In the genomic region with DNA sequence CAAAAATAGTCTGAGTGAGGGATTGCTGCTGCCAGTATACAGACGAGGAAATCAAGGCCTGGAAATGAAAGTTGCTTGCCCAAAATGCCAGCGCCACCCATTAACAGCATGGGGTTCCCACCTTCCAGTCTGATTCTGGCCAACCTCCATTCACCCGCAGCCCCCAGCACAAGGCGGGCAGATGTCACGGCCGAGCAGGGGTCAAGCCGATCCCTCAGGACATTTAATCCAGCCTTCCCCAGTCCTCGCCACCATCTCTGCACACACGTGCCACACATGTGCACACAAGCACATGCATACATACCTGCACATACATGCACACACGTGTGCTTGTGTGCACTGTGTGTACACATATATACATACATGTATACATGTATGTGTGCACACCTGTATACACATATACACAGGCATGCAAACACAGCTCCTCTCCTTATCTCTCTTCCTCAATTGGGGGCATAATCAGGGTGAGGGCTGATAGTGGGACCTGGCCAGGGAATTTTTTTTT, we compare ENCODE assay signal across 25 cellular contexts.
"Had no signal": no experiment of that assay in that cellular context is flagged by ENCODE, and none has a peak within 500 bp of the region (broad histone marks: within the 10 kb centered on the region; RNA-seq: fewer than 3 reads in every experiment).

No MANE protein-coding gene starts in this region.

- H3K27ac ChIP-seq: ascending aorta, breast epithelium, cardiac muscle cell, colonic mucosa, heart left ventricle had no signal

- H3K4me1 ChIP-seq: ascending aorta, breast epithelium, colonic mucosa, heart left ventricle had no signal

- H3K4me3 ChIP-seq: ascending aorta, breast epithelium, cardiac muscle cell, colonic mucosa, heart left ventricle had no signal

- H3K9me3 ChIP-seq: ascending aorta, colonic mucosa, heart left ventricle had no signal

- FAIRE-seq: frontal cortex had no signal

- H3K36me3 ChIP-seq: ascending aorta, breast epithelium, cardiac muscle cell, colonic mucosa, heart left ventricle had no signal

- H3K27me3 ChIP-seq: ascending aorta, breast epithelium, cardiac muscle cell, colonic mucosa, heart left ventricle had no signal

- DNase-seq: activated CD4-positive, alpha-beta memory T cell treated with anti-CD3 and anti-CD28 coated beads, Interleukin-2, amount 10 ng/mL, durations not matched to agents 7 days and 5 days; activated CD4-positive, alpha-beta T cell treated with anti-CD3 and anti-CD28 coated beads for 1 hour; activated CD4-positive, alpha-beta T cell treated with anti-CD3 and anti-CD28 coated beads for 4 hours; activated CD4-positive, alpha-beta T cell treated with anti-CD3 and anti-CD28 coated beads, Interleukin-2, amount 10 ng/mL, durations not matched to agents 7 days and 5 days; activated CD4-positive, alpha-beta T cell treated with anti-CD3 and anti-CD28 coated beads, Interleukin-2, amount 50 U/mL, for 4 hours; activated CD8-positive, alpha-beta memory T cell treated with anti-CD3 and anti-CD28 coated beads, Interleukin-2, amount 50 U/mL, for 48 hours; activated gamma-delta T cell; activated naive CD4-positive, alpha-beta T cell; activated naive CD4-positive, alpha-beta T cell treated with anti-CD3 and anti-CD28 coated beads, Interleukin-2, amount 10 ng/mL, durations not matched to agents 7 days and 5 days; activated naive CD8-positive, alpha-beta T cell treated with anti-CD3 and anti-CD28 coated beads, Interleukin-2, amount 10 ng/mL, durations not matched to agents 7 days and 5 days; activated T-cell treated with anti-CD3 and anti-CD28 coated beads for 4 hours; activated T-cell treated with anti-CD3 and anti-CD28 coated beads, Interleukin-2, amount 50 U/mL, for 24 hours; activated T-cell treated with anti-CD3 and anti-CD28 coated beads, Interleukin-2, amount 50 U/mL, for 72 hours; central memory CD4-positive, alpha-beta T cell; cerebellar nuclear complex; colonic mucosa; effector CD8-positive, alpha-beta T cell; foreskin fibroblast; glutamatergic neuron; T-helper 2 cell had no signal
